8 cellular contexts compared by ENCODE assay signal in the genomic region with DNA sequence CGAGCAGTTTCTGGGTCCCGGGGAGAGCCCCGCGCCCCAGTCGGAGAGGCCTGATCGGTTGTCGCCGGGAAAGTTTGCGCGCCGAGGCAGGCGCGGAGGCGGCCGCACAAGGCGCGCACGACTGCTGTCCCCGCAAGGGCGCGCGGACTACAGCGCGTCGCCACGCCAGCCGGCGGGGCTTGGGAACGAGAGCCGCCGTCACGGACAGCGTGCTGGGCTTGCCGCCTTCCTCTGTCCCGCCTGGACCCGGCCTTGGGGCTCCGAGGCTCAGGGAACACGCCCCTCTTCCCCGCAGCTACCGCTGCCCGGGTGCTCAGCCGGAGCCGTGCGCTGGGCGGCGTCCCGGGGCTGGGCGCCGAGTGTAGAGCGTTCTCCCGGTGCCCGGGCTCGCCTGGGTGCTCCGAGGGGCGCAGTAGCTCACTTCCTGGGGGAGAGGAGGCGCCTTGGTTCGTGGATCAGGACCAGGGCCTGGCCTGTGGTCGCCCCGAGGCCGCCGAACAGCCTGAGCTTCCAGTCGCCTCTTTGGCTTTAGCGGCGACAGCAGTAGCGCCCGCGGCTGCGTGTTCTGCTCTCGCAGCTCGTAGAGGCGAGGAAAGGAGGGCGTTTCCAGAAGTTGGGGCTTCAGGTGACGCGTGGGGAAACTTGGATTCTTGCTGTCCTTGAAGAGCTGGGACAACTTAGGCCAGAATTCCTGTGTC. TPM values are rescaled to one million over a fixed set of nuclear protein-coding genes. Genes with fewer than 3 reads are reported as not detected.
DNase-seq lines count a peak whose midpoint lies in the region; ATAC-seq and TF ChIP-seq lines count a peak whose summit lies in the region.

No MANE protein-coding gene starts in this region.

- 0 to 1% (median 0%) methylated on average over 13 to 74 of the region's 74 CpGs for WGBS in stomach, 5 donors

- H3K9me2 ChIP-seq in Loucy (replicated peaks; ENCODE audit: low read depth, low read length) = no peaks in the 10 kb centered on the region

- no peak for TF ChIP-seq EP300 in stomach (IDR thresholded peaks at IDR 0.05)

- peak overlapping the region; percentile 94 for H3K4me3 Mint-ChIP-seq in mesothelial cell of epicardium

- H3K36me3 Mint-ChIP-seq in mesothelial cell of epicardium = no peaks in the 10 kb centered on the region

- H3K36me3 ChIP-seq in Loucy (ENCODE audit: insufficient read depth, low read length) = no peaks in the 10 kb centered on the region
- no peaks in the 10 kb centered on the region for H3K36me3 ChIP-seq in stomach

- peak overlapping the region; percentile 92 for H3K27ac Mint-ChIP-seq in mesothelial cell of epicardium

- peak overlapping the region; percentile 93 for H2AFZ ChIP-seq in Loucy (ENCODE audit: low read length)

- H3K4me3 ChIP-seq in Loucy (ENCODE audit: low read length, poor library complexity, severe bottlenecking) (peak overlapping the region; percentile 94), stomach (peak overlapping the region; percentile 76 to 89 (median 84))

- TF ChIP-seq POLR2A in erythroblast (IDR thresholded peaks at IDR 0.05; ENCODE audit: low read length) = no peak
- no peak for TF ChIP-seq POLR2A in stomach (IDR thresholded peaks at IDR 0.05)

- no peaks in the 10 kb centered on the region for H4K20me1 ChIP-seq in Loucy (ENCODE audit: insufficient read depth, low read length, poor library complexity, severe bottlenecking)

- TF ChIP-seq CTCF in Loucy (conservative IDR thresholded peaks at IDR 0.05; ENCODE audit: low read length) = 0 out of 2 replicates have a peak, but pooled peaks have one; percentile 7
- no peak for TF ChIP-seq CTCF in mesothelial cell of epicardium (IDR thresholded peaks at IDR 0.05; ENCODE audit: unreplicated experiment)
- peak in 4 of 7 experiments; percentile 18 to 43 (median 32) for TF ChIP-seq CTCF in stomach (IDR thresholded peaks at IDR 0.05)

- peaks cover 15% of the 10 kb centered on the region for H3K4me1 Mint-ChIP-seq in mesothelial cell of epicardium

- ATAC-seq in HG03432 (IDR thresholded peaks at IDR 0.05; ENCODE audit: unreplicated experiment) (no peak), GM19397 (IDR thresholded peaks at IDR 0.05; ENCODE audit: unreplicated experiment) (no peak)

- peaks cover 21% of the 10 kb centered on the region for H3K4me1 ChIP-seq in Loucy (ENCODE audit: insufficient read depth, low read length, poor library complexity, severe bottlenecking)
- H3K4me1 ChIP-seq in stomach = peaks cover 20 to 33% (median 31%) of the 10 kb centered on the region in 4 donors

- H3K79me2 ChIP-seq in Loucy (ENCODE audit: insufficient read depth, low read length) = no peaks in the 10 kb centered on the region

- intact Hi-C loops in stomach (cut with DNase I; ENCODE audit: low total_unique reads) = no loop called here

- H3K9me3 ChIP-seq in Loucy (ENCODE audit: insufficient read depth, low read depth, low read length) (no peaks in the 10 kb centered on the region), stomach (no peaks in the 10 kb centered on the region)

- DNase-seq in EL = peak; percentile 60
- peak; percentile 72 for DNase-seq in activated CD8-positive, alpha-beta memory T cell treated with anti-CD3 and anti-CD28 coated beads, Interleukin-2, amount 50 U/mL, for 48 hours
- DNase-seq in erythroblast (lab: John Stamatoyannopoulos, UW) = peak; percentile 73
- peak; percentile 34 to 63 for DNase-seq in mesothelial cell of epicardium (ENCODE audit: low spot score in 2 of 2, unreplicated experiment in 2 of 2)
- peak; percentile 50 for DNase-seq in stomach

- peak overlapping the region; percentile 31 to 90 (median 85) for H3K27ac ChIP-seq in stomach

- peak overlapping the region; percentile 80 for H3K9ac ChIP-seq in Loucy (ENCODE audit: low read depth, low read length, poor library complexity, severe bottlenecking)

- no peaks in the 10 kb centered on the region for H3K9me3 Mint-ChIP-seq in mesothelial cell of epicardium

- H3F3A ChIP-seq in Loucy (ENCODE audit: low read depth) = no peaks in the 10 kb centered on the region

- peak overlapping the region; percentile 91 for H3K4me2 ChIP-seq in Loucy (ENCODE audit: low read depth, low read length, poor library complexity, severe bottlenecking)

- H3K27me3 ChIP-seq in Loucy (ENCODE audit: insufficient read depth, low read length, poor library complexity, severe bottlenecking) (peaks cover 7% of the 10 kb centered on the region), stomach (peaks cover 0 to 3% (median 0%) of the 10 kb centered on the region in 3 donors)

- H3K27me3 Mint-ChIP-seq in mesothelial cell of epicardium (ENCODE audit: low read depth) = peaks cover 4% of the 10 kb centered on the region

RNA-seq across cellular contexts. Expression of gene TLN2, which starts 1.4 kb away (rescaled TPM):
- total RNA-seq in mesothelial cell of epicardium (18.1 to 19.9 TPM (median 18.1 TPM) in 3 replicates), stomach (100 to 1,000 TPM in 1 of 5 donors, 10 to 100 TPM in 4; 18.5 to 228 (median 33.5) TPM)
- polyA plus RNA-seq in stomach = 1 to 10 TPM; 1.4 to 3.5 (median 3.4) TPM
